26 cellular contexts compared by ENCODE assay signal in the genomic region with DNA sequence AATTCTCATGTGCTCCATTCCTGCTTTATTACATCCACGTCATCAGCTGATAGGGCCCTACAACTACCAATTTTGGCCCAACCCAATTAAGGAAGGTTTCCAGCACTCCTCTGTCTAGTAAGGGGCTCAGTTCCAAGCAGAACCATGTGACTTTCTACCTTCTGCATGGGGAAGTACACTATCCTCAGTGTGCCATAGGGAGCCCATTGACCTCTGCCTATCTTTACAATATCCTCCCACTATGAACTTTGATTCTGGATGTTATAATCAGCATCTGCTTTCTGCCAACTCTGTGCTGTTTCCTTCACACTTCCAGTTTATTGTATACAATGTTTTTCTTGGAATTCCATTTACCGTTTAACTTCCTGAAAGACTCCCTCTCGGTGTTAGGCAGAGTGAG.
"Had no signal": no experiment of that assay in that cellular context is flagged by ENCODE, and none has a peak within 500 bp of the region (broad histone marks: within the 10 kb centered on the region; RNA-seq: fewer than 3 reads in every experiment).

No MANE protein-coding gene starts in this region.

- H3K4me3 Mint-ChIP-seq: immature natural killer cell; mesothelial cell of epicardium; naive thymus-derived CD8-positive, alpha-beta T cell; nephron; neural crest cell; stimulated activated effector memory CD8-positive, alpha-beta T cell treated with anti-CD3 and anti-CD28 coated beads, Interleukin-12 subunit alpha, Interleukin-12 subunit beta, amount 100 ng/mL, for 72 hours; stimulated activated naive CD8-positive, alpha-beta T cell treated with anti-CD3 and anti-CD28 coated beads, Interleukin-15, Interleukin-2, amounts not matched to agents 100 ng/mL and 50 ng/mL, for 24 hours; type B pancreatic cell had no signal

- DNase-seq: hypothalamus; immature natural killer cell; kidney; left ventricle myocardium inferior; mesendoderm; naive thymus-derived CD8-positive, alpha-beta T cell; nucleus accumbens; pancreas; retina; right cardiac atrium; spleen; stimulated activated CD4-positive, alpha-beta T cell treated with anti-CD3 and anti-CD28 coated beads, Interleukin-4, amount 100 ng/mL, for 24 hours; stimulated activated naive CD4-positive, alpha-beta T cell; tibial artery; uterus had no signal

- H3K27me3 ChIP-seq: pancreas, suprapubic skin, tibial artery, uterus had no signal

- H3K27ac Mint-ChIP-seq: immature natural killer cell; mesothelial cell of epicardium; naive thymus-derived CD8-positive, alpha-beta T cell; nephron; stimulated activated effector memory CD8-positive, alpha-beta T cell treated with anti-CD3 and anti-CD28 coated beads, Interleukin-12 subunit alpha, Interleukin-12 subunit beta, amount 100 ng/mL, for 72 hours; stimulated activated naive CD8-positive, alpha-beta T cell treated with anti-CD3 and anti-CD28 coated beads, Interleukin-15, Interleukin-2, amounts not matched to agents 100 ng/mL and 50 ng/mL, for 24 hours; type B pancreatic cell had no signal

- ATAC-seq: naive thymus-derived CD8-positive, alpha-beta T cell; pancreas; right cardiac atrium; sciatic nerve; stimulated activated effector memory CD8-positive, alpha-beta T cell treated with anti-CD3 and anti-CD28 coated beads, Interleukin-12 subunit alpha, Interleukin-12 subunit beta, amount 100 ng/mL, for 72 hours had no signal

- H3K36me3 Mint-ChIP-seq: immature natural killer cell; mesothelial cell of epicardium; naive thymus-derived CD8-positive, alpha-beta T cell; stimulated activated effector memory CD8-positive, alpha-beta T cell treated with anti-CD3 and anti-CD28 coated beads, Interleukin-12 subunit alpha, Interleukin-12 subunit beta, amount 100 ng/mL, for 72 hours; type B pancreatic cell had no signal

- H3K9me3 ChIP-seq: left ventricle myocardium inferior, pancreas, suprapubic skin, thoracic aorta, tibial artery, uterus had no signal

- H3K4me1 Mint-ChIP-seq: immature natural killer cell; mesothelial cell of epicardium; naive thymus-derived CD8-positive, alpha-beta T cell; neural crest cell; stimulated activated effector memory CD8-positive, alpha-beta T cell treated with anti-CD3 and anti-CD28 coated beads, Interleukin-12 subunit alpha, Interleukin-12 subunit beta, amount 100 ng/mL, for 72 hours had no signal

- H3K27ac ChIP-seq: left ventricle myocardium inferior, pancreas, skin epidermis, spleen, suprapubic skin, thoracic aorta, tibial artery, uterus had no signal

- H3K4me3 ChIP-seq: left ventricle myocardium inferior, lung, pancreas, skin epidermis, spleen, suprapubic skin, thoracic aorta, tibial artery, uterus had no signal

- H3K4me1 ChIP-seq: left ventricle myocardium inferior, spleen, suprapubic skin, uterus had no signal

- H3K36me3 ChIP-seq: left ventricle myocardium inferior, pancreas, spleen, suprapubic skin, thoracic aorta, tibial artery, uterus had no signal

- H3K9me3 Mint-ChIP-seq: mesothelial cell of epicardium; nephron; stimulated activated effector memory CD8-positive, alpha-beta T cell treated with anti-CD3 and anti-CD28 coated beads, Interleukin-12 subunit alpha, Interleukin-12 subunit beta, amount 100 ng/mL, for 72 hours; stimulated activated naive CD8-positive, alpha-beta T cell treated with anti-CD3 and anti-CD28 coated beads, Interleukin-15, Interleukin-2, amounts not matched to agents 100 ng/mL and 50 ng/mL, for 24 hours; type B pancreatic cell had no signal
